11 cellular contexts compared by ENCODE assay signal in genomic region chr4:122309988-122310626, GRCh38.
A peak's percentile ranks its signal among the peaks of the same experiment; 100 is the strongest.
DNase-seq lines count a peak whose midpoint lies in the region; ATAC-seq and TF ChIP-seq lines count a peak whose summit lies in the region.
"Had no signal": no experiment of that assay in that cellular context is flagged by ENCODE, and none has a peak within 500 bp of the region (broad histone marks: within the 10 kb centered on the region; RNA-seq: fewer than 3 reads in every experiment).

No MANE protein-coding gene starts in this region.

- intact Hi-C loops in CD14-positive monocyte (cut with micrococcal nuclease): no loop called here
- intact Hi-C loops in head of caudate nucleus (cut with DNase I): no loop called here

- peak; percentile 83 for TF ChIP-seq CTCF in CD14-positive monocyte (IDR thresholded peaks at IDR 0.05)
- peak; percentile 23; the same call in 1 of the 2 replicates for TF ChIP-seq CTCF in WI38 (IDR thresholded peaks at IDR 0.05; ENCODE audit: low read depth, low read length)
- peak; percentile 15 for TF ChIP-seq CTCF in liver (IDR thresholded peaks at IDR 0.05; ENCODE audit: low read depth, low read length, missing input control)
- peak in 1 of 2 donors; percentile 26 for TF ChIP-seq CTCF in suprapubic skin (IDR thresholded peaks at IDR 0.05)

- H3K27me3 ChIP-seq in liver (ENCODE audit: control insufficient read depth in 4 of 4, insufficient read depth in 4 of 4, low read length in 3 of 4) (no peaks in the 10 kb centered on the region), suprapubic skin (no peaks in the 10 kb centered on the region)

- no peaks in the 10 kb centered on the region for H3K4me1 Mint-ChIP-seq in CD14-positive monocyte
- H3K4me1 Mint-ChIP-seq: IgD-negative memory B cell; stimulated activated effector memory CD8-positive, alpha-beta T cell treated with anti-CD3 and anti-CD28 coated beads, Interleukin-12 subunit alpha, Interleukin-12 subunit beta, amount 100 ng/mL, for 72 hours had no signal

- 85% methylated on average over 3 of the region's 3 CpGs for WGBS in liver
- 81% methylated on average over 3 of the region's 3 CpGs for WGBS in suprapubic skin

- DNase-seq in CD14-positive monocyte (ENCODE audit: low spot score): no peak
- peak; percentile 14 for DNase-seq in HT-29 (ENCODE audit: low spot score)
- DNase-seq in head of caudate nucleus: no peak
- no peak for DNase-seq in NCI-H1436 (lab: John Stamatoyannopoulos, UW)
- no peak for DNase-seq in suprapubic skin (ENCODE audit: low spot score in 2 of 2)
- DNase-seq: activated effector memory CD4-positive, alpha-beta T cell treated with anti-CD3 and anti-CD28 coated beads, Interleukin-2, amount 50 U/mL, for 16 hours had no signal

- H3K36me3 ChIP-seq in liver (ENCODE audit: control insufficient read depth in 4 of 4, insufficient read depth in 3 of 4, low read depth in 1 of 4, low read length in 3 of 4) (peaks cover 1 to 21% (median 7%) of the 10 kb centered on the region in 4 donors), suprapubic skin (peaks cover 57% of the 10 kb centered on the region)

- ATAC-seq in GM18519 (IDR thresholded peaks at IDR 0.05; ENCODE audit: low FRiP score, unreplicated experiment): no peak
- ATAC-seq: stimulated activated effector memory CD8-positive, alpha-beta T cell treated with anti-CD3 and anti-CD28 coated beads, Interleukin-12 subunit alpha, Interleukin-12 subunit beta, amount 100 ng/mL, for 72 hours had no signal

- no peaks in the 10 kb centered on the region for H3K27me3 Mint-ChIP-seq in CD14-positive monocyte (ENCODE audit: low read depth in 3 of 3)
- H3K27me3 Mint-ChIP-seq: IgD-negative memory B cell had no signal

- no peaks in the 10 kb centered on the region for H3K9me3 Mint-ChIP-seq in CD14-positive monocyte
- H3K9me3 Mint-ChIP-seq: IgD-negative memory B cell; stimulated activated effector memory CD8-positive, alpha-beta T cell treated with anti-CD3 and anti-CD28 coated beads, Interleukin-12 subunit alpha, Interleukin-12 subunit beta, amount 100 ng/mL, for 72 hours had no signal

- H3K27ac Mint-ChIP-seq in CD14-positive monocyte: no peak overlapping the region
- H3K27ac Mint-ChIP-seq: IgD-negative memory B cell; stimulated activated effector memory CD8-positive, alpha-beta T cell treated with anti-CD3 and anti-CD28 coated beads, Interleukin-12 subunit alpha, Interleukin-12 subunit beta, amount 100 ng/mL, for 72 hours had no signal

- no peak overlapping the region for H3K4me3 ChIP-seq in WI38 (ENCODE audit: low read depth, low read length)
- H3K4me3 ChIP-seq in liver (ENCODE audit: low read depth in 1 of 3, low read length in 3 of 3): no peak overlapping the region
- no peak overlapping the region for H3K4me3 ChIP-seq in suprapubic skin

- H3K9me3 ChIP-seq in liver (ENCODE audit: control insufficient read depth in 4 of 4, low read length in 3 of 4) (no peaks in the 10 kb centered on the region), suprapubic skin (no peaks in the 10 kb centered on the region)

- peaks cover 43 to 50% of the 10 kb centered on the region in 2 donors for H3K36me3 Mint-ChIP-seq in CD14-positive monocyte

- TF ChIP-seq POLR2A in suprapubic skin (IDR thresholded peaks at IDR 0.05): no peak

- no peak overlapping the region for H3K4me3 Mint-ChIP-seq in CD14-positive monocyte
- H3K4me3 Mint-ChIP-seq: IgD-negative memory B cell; stimulated activated effector memory CD8-positive, alpha-beta T cell treated with anti-CD3 and anti-CD28 coated beads, Interleukin-12 subunit alpha, Interleukin-12 subunit beta, amount 100 ng/mL, for 72 hours had no signal

- TF ChIP-seq EP300 in suprapubic skin (IDR thresholded peaks at IDR 0.05): no peak

- H3K27ac ChIP-seq in liver (ENCODE audit: low read depth in 1 of 2, low read length in 2 of 2) (no peak overlapping the region), suprapubic skin (no peak overlapping the region)

- H3K4me1 ChIP-seq in liver (ENCODE audit: control insufficient read depth in 4 of 4, insufficient read depth in 4 of 4, low read length in 3 of 4) (no peaks in the 10 kb centered on the region), suprapubic skin (no peaks in the 10 kb centered on the region)

- no peak overlapping the region for H3K9ac ChIP-seq in liver (ENCODE audit: low read depth in 1 of 2, low read length in 2 of 2)

- peak; percentile 16 to 39 for TF ChIP-seq RAD21 in liver (IDR thresholded peaks at IDR 0.05)

TF ChIP-seq in liver, 16 proteins besides CTCF, POLR2A, EP300 and RAD21:
- TF ChIP-seq TAF1 (conservative IDR thresholded peaks at IDR 0.05) (no peak), YY1 (IDR thresholded peaks at IDR 0.05) (no peak), HNF4G (IDR thresholded peaks at IDR 0.05) (no peak), EGR1 (IDR thresholded peaks at IDR 0.05; ENCODE audit: low read depth in 2 of 2) (no peak), NR2F2 (IDR thresholded peaks at IDR 0.05) (no peak), JUND (IDR thresholded peaks at IDR 0.05) (no peak), FOXA1 (IDR thresholded peaks at IDR 0.05) (no peak), REST (IDR thresholded peaks at IDR 0.05) (no peak), RXRA (IDR thresholded peaks at IDR 0.05) (no peak), HNF4A (conservative IDR thresholded peaks at IDR 0.05) (no peak), MAX (IDR thresholded peaks at IDR 0.05) (no peak), ATF3 (IDR thresholded peaks at IDR 0.05) (no peak), ZBTB33 (IDR thresholded peaks at IDR 0.05) (no peak), FOXA2 (IDR thresholded peaks at IDR 0.05) (no peak), GABPA (IDR thresholded peaks at IDR 0.05 in 1 of 2, conservative IDR thresholded peaks at IDR 0.05 in 1 of 2) (no peak), SP1 (IDR thresholded peaks at IDR 0.05) (no peak)
